ENCODE assay signal across 12 cellular contexts in the genomic region with DNA sequence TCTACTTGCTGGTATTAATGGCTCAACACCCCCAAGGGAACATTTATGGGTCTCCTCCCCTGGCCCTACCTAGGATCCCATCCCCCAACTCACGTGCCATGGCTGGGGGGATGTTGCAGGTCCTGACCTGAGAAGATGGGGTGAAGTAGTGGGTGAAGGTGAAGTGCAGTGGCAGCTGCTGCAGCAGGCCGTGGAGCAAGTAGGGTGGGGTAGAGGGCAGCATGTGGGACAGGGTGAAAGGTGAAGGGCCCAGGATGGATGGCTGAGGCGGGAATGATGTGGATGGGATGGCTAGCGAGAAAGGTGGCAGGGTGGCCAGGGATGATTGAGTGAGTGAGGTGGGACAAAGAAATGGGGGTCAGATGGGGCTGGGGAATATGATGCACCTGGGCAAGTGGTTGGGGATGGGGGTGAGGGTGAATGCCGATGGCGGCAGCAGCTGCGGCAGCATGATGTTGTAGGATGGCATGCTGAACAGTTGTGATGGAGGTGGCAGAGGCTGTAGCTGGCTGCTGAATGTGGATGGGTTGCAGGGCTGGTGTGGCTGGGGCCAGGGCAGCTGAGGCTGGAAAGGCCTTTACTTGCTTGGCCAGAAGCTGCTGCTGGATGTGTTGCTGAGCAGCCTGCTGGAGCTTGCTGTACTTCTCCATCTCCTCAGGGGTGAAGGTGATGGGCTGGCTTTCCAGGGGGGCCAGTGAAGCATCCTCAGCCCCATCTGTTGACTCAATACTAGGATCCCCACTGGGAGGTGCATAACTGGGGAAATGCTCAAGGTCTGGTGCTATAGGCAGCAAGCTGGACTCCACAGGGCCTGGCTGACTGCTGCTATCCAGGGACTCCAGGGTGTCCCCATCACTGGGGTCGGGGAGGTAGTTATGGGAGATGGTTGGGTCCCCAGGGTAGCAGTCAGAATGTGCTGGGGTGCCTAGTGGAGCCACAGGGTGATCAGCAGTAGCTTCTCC.
"Had no signal": no experiment of that assay in that cellular context is flagged by ENCODE, and none has a peak within 500 bp of the region (broad histone marks: within the 10 kb centered on the region; RNA-seq: fewer than 3 reads in every experiment).

No MANE protein-coding gene starts in this region.

- H3K9me3 Mint-ChIP-seq: activated CD4-positive, alpha-beta memory T cell treated with anti-CD3 and anti-CD28 coated beads for 36 hours; activated T-helper 2 cell treated with anti-CD3 and anti-CD28 coated beads, Interferon-gamma antibody, Interleukin-2, Interleukin-4, amounts not matched to agents 10 μg/mL and 5 μg/mL and 100 μg/mL, durations not matched to agents 14 hours and 24 hours and 36 hours; nephron progenitor cell; stimulated activated naive CD8-positive, alpha-beta T cell treated with anti-CD3 and anti-CD28 coated beads, Interleukin-15, Interleukin-2, amounts not matched to agents 100 ng/mL and 50 ng/mL, for 24 hours had no signal

- H3K4me3 Mint-ChIP-seq: activated CD4-positive, alpha-beta memory T cell treated with anti-CD3 and anti-CD28 coated beads for 36 hours; activated naive CD8-positive, alpha-beta T cell; nephron progenitor cell; stimulated activated naive CD8-positive, alpha-beta T cell treated with anti-CD3 and anti-CD28 coated beads, Interleukin-15, Interleukin-2, amounts not matched to agents 100 ng/mL and 50 ng/mL, for 24 hours had no signal

- H3K27me3 Mint-ChIP-seq: activated CD4-positive, alpha-beta memory T cell treated with anti-CD3 and anti-CD28 coated beads for 36 hours; activated naive CD8-positive, alpha-beta T cell; stimulated activated naive CD8-positive, alpha-beta T cell treated with anti-CD3 and anti-CD28 coated beads, Interleukin-15, Interleukin-2, amounts not matched to agents 100 ng/mL and 50 ng/mL, for 24 hours had no signal

- H3K27ac ChIP-seq: brain microvascular endothelial cell, VCaP had no signal

- H3K27ac Mint-ChIP-seq: activated CD4-positive, alpha-beta memory T cell treated with anti-CD3 and anti-CD28 coated beads for 36 hours; activated naive CD8-positive, alpha-beta T cell; activated T-helper 2 cell treated with anti-CD3 and anti-CD28 coated beads, Interferon-gamma antibody, Interleukin-2, Interleukin-4, amounts not matched to agents 10 μg/mL and 5 μg/mL and 100 μg/mL, durations not matched to agents 14 hours and 24 hours and 36 hours; nephron progenitor cell; stimulated activated naive CD8-positive, alpha-beta T cell treated with anti-CD3 and anti-CD28 coated beads, Interleukin-15, Interleukin-2, amounts not matched to agents 100 ng/mL and 50 ng/mL, for 24 hours had no signal

- ATAC-seq: left colon had no signal

- DNase-seq: activated CD4-positive, alpha-beta memory T cell treated with anti-CD3 and anti-CD28 coated beads for 36 hours; activated T-cell treated with anti-CD3 and anti-CD28 coated beads for 4 hours; brain microvascular endothelial cell; cerebellar nuclear complex; left colon; mammary epithelial cell; nephron progenitor cell; stimulated activated CD4-positive, alpha-beta T cell treated with anti-CD3 and anti-CD28 coated beads, Interleukin-12 subunit alpha, Interleukin-12 subunit beta, amount 100 ng/mL, for 4 hours had no signal

- H3K4me1 Mint-ChIP-seq: nephron progenitor cell had no signal

- H3K27me3 ChIP-seq: brain microvascular endothelial cell had no signal
